ENCODE assay signal across 10 cellular contexts in the genomic region with DNA sequence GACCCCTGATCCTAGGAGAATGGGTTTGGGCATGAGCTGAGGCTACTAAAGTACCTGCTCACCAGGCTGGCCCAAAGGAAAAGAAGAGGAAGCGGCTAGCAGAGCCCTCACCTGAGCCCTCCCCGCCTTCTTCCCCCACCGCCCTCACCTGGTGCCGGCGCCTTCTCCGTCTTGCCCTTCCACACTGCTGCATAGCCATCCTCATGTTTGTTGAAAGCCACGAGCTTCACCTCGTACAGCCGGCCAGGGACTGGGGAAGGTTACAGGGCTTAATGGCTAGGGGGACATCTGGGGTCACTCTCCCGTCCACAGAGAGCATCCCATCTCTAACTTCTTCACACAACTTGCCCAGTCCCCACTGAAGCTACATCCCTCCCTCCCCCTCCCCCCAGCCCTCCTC. TPM values are rescaled to one million over a fixed set of nuclear protein-coding genes. Genes with fewer than 3 reads are reported as not detected.
"Had no signal": no experiment of that assay in that cellular context is flagged by ENCODE, and none has a peak within 500 bp of the region (broad histone marks: within the 10 kb centered on the region; RNA-seq: fewer than 3 reads in every experiment).

No MANE protein-coding gene starts in this region.

- H3K27ac ChIP-seq: GM23248 had no signal

- H3K4me1 ChIP-seq: HAP-1 had no signal

- DNase-seq: GM23248, GOT3, IMR-90, KG1 had no signal

- H2AFZ ChIP-seq: GM23248 had no signal

- H3K9ac ChIP-seq: GM23248 had no signal

- H3K4me3 ChIP-seq: GM23248, HAP-1, K562 had no signal

- ATAC-seq: HCT116, K562 had no signal

- H3K9me3 ChIP-seq: HAP-1 had no signal

- H3K36me3 ChIP-seq: HAP-1 had no signal

- FAIRE-seq: HTR-8/SVneo, K562 had no signal

RNA-seq across cellular contexts. Expression of a gene that starts 13.9 kb away (rescaled TPM):
- total RNA-seq: GM23248, H4, HT-29, K562 had no signal
- polyA plus RNA-seq: GM23248, K562 had no signal

RNA-seq across cellular contexts. Expression of a gene that starts 31.0 kb away (rescaled TPM):
- total RNA-seq: HT-29 had no signal
